Comparison of ENCODE assay signal across 14 cellular contexts in genomic region chr17:57867126-57867525, GRCh38. TPM values are rescaled to one million over a fixed set of nuclear protein-coding genes. Genes with fewer than 3 reads are reported as not detected.
A peak's percentile ranks its signal among the peaks of the same experiment; 100 is the strongest.
DNase-seq lines count a peak whose midpoint lies in the region; ATAC-seq, FAIRE-seq and TF ChIP-seq lines count a peak whose summit lies in the region.
"Had no signal": no experiment of that assay in that cellular context is flagged by ENCODE, and none has a peak within 500 bp of the region (broad histone marks: within the 10 kb centered on the region; RNA-seq: fewer than 3 reads in every experiment).

No MANE protein-coding gene starts in this region.

- no peaks in the 10 kb centered on the region for H3K27me3 ChIP-seq in astrocyte (ENCODE audit: insufficient read depth, low read length)
- H3K27me3 ChIP-seq in muscle layer of colon (ENCODE audit: control insufficient read depth in 1 of 2, insufficient read depth in 2 of 2, low read length in 2 of 2) = no peaks in the 10 kb centered on the region
- no peaks in the 10 kb centered on the region for H3K27me3 ChIP-seq in tibial artery
- H3K27me3 ChIP-seq: dorsolateral prefrontal cortex had no signal

- ATAC-seq in activated naive CD8-positive, alpha-beta T cell treated with anti-CD3 and anti-CD28 coated beads, Interleukin-2, amount 50 U/mL, for 24 hours = no peak
- no peak for ATAC-seq in GM21528 (IDR thresholded peaks at IDR 0.05; ENCODE audit: low FRiP score, unreplicated experiment)

- H3K36me3 ChIP-seq in astrocyte (ENCODE audit: insufficient read depth, low read length) (peaks cover 7% of the 10 kb centered on the region), muscle layer of colon (ENCODE audit: insufficient read depth, low read length) (peaks cover 51% of the 10 kb centered on the region), tibial artery (peaks cover 16 to 32% (median 26%) of the 10 kb centered on the region in 3 donors)

- H3K4me1 ChIP-seq in astrocyte (ENCODE audit: insufficient read depth, low read length) (peaks cover 33% of the 10 kb centered on the region), muscle layer of colon (ENCODE audit: insufficient read depth, low read length) (peaks cover 59% of the 10 kb centered on the region), tibial artery (peaks cover 10 to 41% (median 37%) of the 10 kb centered on the region in 4 donors)

- H3K27ac Mint-ChIP-seq in activated naive CD8-positive, alpha-beta T cell = peak overlapping the region; percentile 16
- no peak overlapping the region for H3K27ac Mint-ChIP-seq in activated naive CD8-positive, alpha-beta T cell treated with anti-CD3 and anti-CD28 coated beads, Interleukin-2, amount 50 U/mL, for 24 hours
- peak overlapping the region; percentile 95 for H3K27ac Mint-ChIP-seq in astrocyte (ENCODE audit: unreplicated experiment)
- H3K27ac Mint-ChIP-seq: activated CD4-positive, alpha-beta memory T cell treated with anti-CD3 and anti-CD28 coated beads for 36 hours had no signal

- no peak overlapping the region for H3K4me2 ChIP-seq in astrocyte (ENCODE audit: low read length)

- H3K9ac ChIP-seq in astrocyte (ENCODE audit: low read length) (peak overlapping the region; percentile 60), muscle layer of colon (ENCODE audit: low read length) (no peak overlapping the region)

- no peak for FAIRE-seq in astrocyte (lab: Jason Lieb, UNC)
- FAIRE-seq: small intestine had no signal

- no peaks in the 10 kb centered on the region for H3K36me3 Mint-ChIP-seq in activated naive CD8-positive, alpha-beta T cell
- H3K36me3 Mint-ChIP-seq in activated naive CD8-positive, alpha-beta T cell treated with anti-CD3 and anti-CD28 coated beads, Interleukin-2, amount 50 U/mL, for 24 hours (ENCODE audit: low read depth) = no peaks in the 10 kb centered on the region
- peaks cover 25% of the 10 kb centered on the region for H3K36me3 Mint-ChIP-seq in astrocyte (ENCODE audit: low read depth, unreplicated experiment)
- H3K36me3 Mint-ChIP-seq: activated CD4-positive, alpha-beta memory T cell treated with anti-CD3 and anti-CD28 coated beads for 36 hours had no signal

- H3K27me3 Mint-ChIP-seq in activated naive CD8-positive, alpha-beta T cell = peaks cover 2% of the 10 kb centered on the region
- peaks cover 19% of the 10 kb centered on the region for H3K27me3 Mint-ChIP-seq in activated naive CD8-positive, alpha-beta T cell treated with anti-CD3 and anti-CD28 coated beads, Interleukin-2, amount 50 U/mL, for 24 hours
- no peaks in the 10 kb centered on the region for H3K27me3 Mint-ChIP-seq in astrocyte (ENCODE audit: low read depth, unreplicated experiment)

- H3K27ac ChIP-seq in astrocyte (ENCODE audit: low read depth, low read length) = no peak overlapping the region
- peak overlapping the region; percentile 96 for H3K27ac ChIP-seq in muscle layer of colon (ENCODE audit: low read depth, low read length)
- H3K27ac ChIP-seq in tibial artery = peak overlapping the region; percentile 75 to 82

- H3K9me3 Mint-ChIP-seq in activated naive CD8-positive, alpha-beta T cell (ENCODE audit: low read depth) = no peaks in the 10 kb centered on the region
- H3K9me3 Mint-ChIP-seq in activated naive CD8-positive, alpha-beta T cell treated with anti-CD3 and anti-CD28 coated beads, Interleukin-2, amount 50 U/mL, for 24 hours = no peaks in the 10 kb centered on the region
- no peaks in the 10 kb centered on the region for H3K9me3 Mint-ChIP-seq in astrocyte (ENCODE audit: unreplicated experiment)
- H3K9me3 Mint-ChIP-seq: activated CD4-positive, alpha-beta memory T cell treated with anti-CD3 and anti-CD28 coated beads for 36 hours had no signal

- intact Hi-C loops in tibial artery (cut with DNase I; ENCODE audit: low total_unique reads) = loop anchor here (2.0 kb wide), 1 partner anchor 130 kb away; no protein-coding TSS in a partner anchor

- H3K9me3 ChIP-seq in astrocyte (ENCODE audit: insufficient read depth, low read depth, low read length) (no peaks in the 10 kb centered on the region), muscle layer of colon (ENCODE audit: low read length) (no peaks in the 10 kb centered on the region), tibial artery (no peaks in the 10 kb centered on the region)

- H3K4me3 ChIP-seq in astrocyte (ENCODE audit: insufficient read depth, low read depth, low read length) = no peak overlapping the region
- no peak overlapping the region for H3K4me3 ChIP-seq in muscle layer of colon (ENCODE audit: low read depth in 1 of 2, low read length in 2 of 2)
- H3K4me3 ChIP-seq in tibial artery = no peak overlapping the region
- H3K4me3 ChIP-seq: dorsolateral prefrontal cortex had no signal

- H3K4me1 Mint-ChIP-seq in activated naive CD8-positive, alpha-beta T cell (ENCODE audit: low read depth) = peaks cover 11% of the 10 kb centered on the region
- H3K4me1 Mint-ChIP-seq in activated naive CD8-positive, alpha-beta T cell treated with anti-CD3 and anti-CD28 coated beads, Interleukin-2, amount 50 U/mL, for 24 hours = peaks cover 15% of the 10 kb centered on the region
- H3K4me1 Mint-ChIP-seq in astrocyte (ENCODE audit: low read depth, unreplicated experiment) = peaks cover 48% of the 10 kb centered on the region

- no peaks in the 10 kb centered on the region for H4K20me1 ChIP-seq in astrocyte (ENCODE audit: insufficient read depth, low read length)

- no peaks in the 10 kb centered on the region for H3K79me2 ChIP-seq in astrocyte (ENCODE audit: insufficient read depth, low read length)

- no peak overlapping the region for H3K4me3 Mint-ChIP-seq in activated naive CD8-positive, alpha-beta T cell
- H3K4me3 Mint-ChIP-seq in activated naive CD8-positive, alpha-beta T cell treated with anti-CD3 and anti-CD28 coated beads, Interleukin-2, amount 50 U/mL, for 24 hours = no peak overlapping the region
- no peak overlapping the region for H3K4me3 Mint-ChIP-seq in astrocyte (ENCODE audit: unreplicated experiment)
- H3K4me3 Mint-ChIP-seq: activated CD4-positive, alpha-beta memory T cell treated with anti-CD3 and anti-CD28 coated beads for 36 hours had no signal

- TF ChIP-seq CTCF in astrocyte (IDR thresholded peaks at IDR 0.05; ENCODE audit: insufficient read depth, low read depth, low read length) (no peak), tibial artery (IDR thresholded peaks at IDR 0.05) (no peak)

- DNase-seq in activated naive CD8-positive, alpha-beta T cell treated with anti-CD3 and anti-CD28 coated beads, Interleukin-2, amount 50 U/mL, for 24 hours = no peak
- DNase-seq in astrocyte (ENCODE audit: low read depth) (no peak), tibial artery (no peak), HCEC 1CT (no peak), HPDE6-E6E7 (ENCODE audit: extremely low spot score) (no peak)
- DNase-seq: activated CD4-positive, alpha-beta memory T cell treated with anti-CD3 and anti-CD28 coated beads for 36 hours; NCI-H1436; NCI-H226; small intestine; stimulated activated naive CD8-positive, alpha-beta T cell treated with anti-CD3 and anti-CD28 coated beads, Interleukin-15, Interleukin-2, amounts not matched to agents 100 U/mL and 50 U/mL, for 24 hours had no signal

- H2AFZ ChIP-seq in astrocyte (ENCODE audit: low read depth, low read length) = no peak overlapping the region

RNA-seq across cellular contexts. Expression of gene MRPS23, which starts 17.3 kb away (rescaled TPM):
- total RNA-seq in astrocyte = 56.9 and 61.3 TPM in 2 replicates
